12 cellular contexts compared by ENCODE assay signal in the genomic region with DNA sequence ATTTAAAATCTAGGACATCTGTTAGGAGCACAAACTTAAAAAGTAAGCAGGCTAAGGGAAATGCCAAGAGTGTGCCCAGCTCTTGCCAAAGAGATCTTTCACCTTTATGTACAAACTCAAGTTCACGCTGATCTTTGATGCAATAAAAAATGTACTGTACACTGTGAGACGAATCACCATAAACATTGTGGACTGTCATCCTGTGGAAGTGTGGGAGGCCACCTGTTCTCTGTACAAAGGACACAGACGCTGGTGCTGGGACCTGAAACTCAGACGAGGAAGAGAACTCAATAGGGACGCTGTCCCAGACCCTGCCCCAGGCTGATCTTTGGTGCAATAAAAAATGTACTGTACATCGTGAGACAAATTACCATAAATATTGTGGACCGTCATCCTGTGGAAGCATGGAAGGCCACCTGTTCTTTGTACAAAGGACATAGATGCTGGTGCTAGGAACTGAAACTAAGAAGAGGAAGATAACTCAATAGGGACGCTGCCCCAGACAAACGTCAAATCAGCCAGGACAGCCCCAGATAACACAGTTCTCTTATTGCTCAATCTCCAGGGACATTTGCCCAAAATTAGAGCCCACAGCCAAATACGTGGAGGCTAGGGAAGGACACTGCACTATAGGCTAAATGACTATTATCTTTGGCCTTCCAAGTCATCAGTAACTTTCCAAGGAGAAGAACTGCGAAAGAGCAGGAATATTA.
A peak's percentile ranks its signal among the peaks of the same experiment; 100 is the strongest.
DNase-seq lines count a peak whose midpoint lies in the region; ATAC-seq and TF ChIP-seq lines count a peak whose summit lies in the region.
"Had no signal": no experiment of that assay in that cellular context is flagged by ENCODE, and none has a peak within 500 bp of the region (broad histone marks: within the 10 kb centered on the region; RNA-seq: fewer than 3 reads in every experiment).

No MANE protein-coding gene starts in this region.

- H3K79me2 ChIP-seq in mesendoderm (ENCODE audit: control insufficient read depth, insufficient read depth, low read length) = no peaks in the 10 kb centered on the region

- H3K9me3 ChIP-seq in duodenal mucosa (ENCODE audit: control insufficient read depth in 1 of 2, low read length in 2 of 2) = no peaks in the 10 kb centered on the region
- H3K9me3 ChIP-seq in psoas muscle = no peaks in the 10 kb centered on the region

- H3K36me3 ChIP-seq in duodenal mucosa (ENCODE audit: control insufficient read depth in 1 of 2, insufficient read depth in 2 of 2, low read length in 2 of 2) (no peaks in the 10 kb centered on the region), psoas muscle (ENCODE audit: insufficient read depth in 1 of 2, low read depth in 1 of 2) (no peaks in the 10 kb centered on the region), mesendoderm (ENCODE audit: control insufficient read depth, insufficient read depth, low read length) (no peaks in the 10 kb centered on the region)

- no peaks in the 10 kb centered on the region for H3K27me3 ChIP-seq in duodenal mucosa (ENCODE audit: control insufficient read depth in 1 of 2, insufficient read depth in 2 of 2, low read length in 2 of 2)
- no peaks in the 10 kb centered on the region for H3K27me3 ChIP-seq in psoas muscle (ENCODE audit: insufficient read depth in 3 of 3, low read length in 2 of 3)
- H3K27me3 ChIP-seq in mesendoderm (ENCODE audit: insufficient read depth, low read length, poor library complexity) = no peaks in the 10 kb centered on the region

- H3K56ac ChIP-seq in mesendoderm (ENCODE audit: low read length) = no peak overlapping the region

- no peak overlapping the region for H2BK120ac ChIP-seq in mesendoderm (ENCODE audit: low read depth, low read length)

- H3K4me3 ChIP-seq in duodenal mucosa (ENCODE audit: low read depth in 1 of 2, low read length in 2 of 2) = peak overlapping the region; percentile 4 to 18
- peak overlapping the region; percentile 19 for H3K4me3 ChIP-seq in psoas muscle
- no peak overlapping the region for H3K4me3 ChIP-seq in mesendoderm (ENCODE audit: low read length)

- no peaks in the 10 kb centered on the region for H3K79me1 ChIP-seq in mesendoderm (ENCODE audit: low read length)

- H2AK5ac ChIP-seq in mesendoderm (ENCODE audit: low read length) = no peak overlapping the region

- H3K4me2 ChIP-seq in mesendoderm (ENCODE audit: low read length) = no peak overlapping the region

- H4K5ac ChIP-seq in mesendoderm (ENCODE audit: low read length) = no peak overlapping the region

- H3K27ac ChIP-seq in duodenal mucosa (ENCODE audit: low read depth, low read length) (no peak overlapping the region), psoas muscle (no peak overlapping the region), mesendoderm (ENCODE audit: low read depth, low read length) (no peak overlapping the region)

- no peak for TF ChIP-seq CTCF in psoas muscle (IDR thresholded peaks at IDR 0.05)

- H3K18ac ChIP-seq in mesendoderm (ENCODE audit: low read length) = no peak overlapping the region

- H3K23ac ChIP-seq in mesendoderm (ENCODE audit: low read length) = no peak overlapping the region

- no peak overlapping the region for H3K9ac ChIP-seq in duodenal mucosa (ENCODE audit: low read depth in 1 of 2, low read length in 2 of 2)
- no peak overlapping the region for H3K9ac ChIP-seq in mesendoderm (ENCODE audit: low read length)

- DNase-seq in NOMO-1 (lab: John Stamatoyannopoulos, UW; ENCODE audit: unreplicated experiment in 2 of 2) (peak; percentile 77 to 93), psoas muscle (no peak), mesendoderm (no peak), NCI-H2107 treated with DMSO at 0.1 percent for 48 hours (lab: John Stamatoyannopoulos, UW; ENCODE audit: unreplicated experiment) (no peak)
- DNase-seq: kidney, NCI-H524 treated with DMSO at 0.1 percent for 48 hours, T-helper 9 cell had no signal

- no peak overlapping the region for H3K4ac ChIP-seq in mesendoderm (ENCODE audit: low read depth, low read length)

- 27 to 45% (median 33%) methylated on average over 11 of the region's 11 CpGs for WGBS in psoas muscle, 3 donors
- no CpG with 5 or more reads among the region's 11 CpGs for WGBS in mesendoderm (ENCODE audit: extremely low coverage, insufficient coverage, low lambda C conversion rate)

- H4K8ac ChIP-seq in mesendoderm (ENCODE audit: low read depth, low read length) = no peak overlapping the region

- ATAC-seq in GM19395 (IDR thresholded peaks at IDR 0.05; ENCODE audit: unreplicated experiment) = peak; percentile 62
- ATAC-seq in psoas muscle = peak; percentile 42 to 90 (median 71)
- ATAC-seq in HG02759 (IDR thresholded peaks at IDR 0.05; ENCODE audit: unreplicated experiment) = no peak
- ATAC-seq in esophagus mucosa = no peak
- ATAC-seq: HCT116 had no signal

- intact Hi-C loops in psoas muscle (cut with DNase I) = no loop called here

- no peak overlapping the region for H2BK15ac ChIP-seq in mesendoderm (replicated peaks; ENCODE audit: low read depth)

- no peak overlapping the region for H2BK5ac ChIP-seq in mesendoderm (ENCODE audit: low read length)

- H3K4me1 ChIP-seq in duodenal mucosa (ENCODE audit: control insufficient read depth in 1 of 2, insufficient read depth in 2 of 2, low read length in 2 of 2) (peaks cover 0 to 15% of the 10 kb centered on the region in 2 donors), psoas muscle (no peaks in the 10 kb centered on the region), mesendoderm (ENCODE audit: control insufficient read depth, low read depth, low read length) (no peaks in the 10 kb centered on the region)

Comparison
In these comparisons a context has a peak if more than half of its experiments do, and no peak if none do; other contexts are left out.
1. ATAC-seq: peak in GM19395 (single experiment) and psoas muscle (4 of 4); none in HG02759 (single experiment) and esophagus mucosa (single experiment).
2. DNase-seq: peak in NOMO-1 (2 of 2); none in psoas muscle (0 of 2), mesendoderm (single experiment) and NCI-H2107 treated with DMSO at 0.1 percent for 48 hours (single experiment).